ENCODE assay signal across 8 cellular contexts in genomic region chr17:1643999-1644492, GRCh38. TPM values are rescaled to one million over a fixed set of nuclear protein-coding genes. Genes with fewer than 3 reads are reported as not detected.
DNase-seq lines count a peak whose midpoint lies in the region; ATAC-seq and TF ChIP-seq lines count a peak whose summit lies in the region.

No MANE protein-coding gene starts in this region.

- no peaks in the 10 kb centered on the region for H3K36me3 Mint-ChIP-seq in CD8-positive, alpha-beta memory T cell
- H3K36me3 Mint-ChIP-seq in osteocyte (ENCODE audit: unreplicated experiment), result no peaks in the 10 kb centered on the region

- H3K27ac ChIP-seq in CD8-positive, alpha-beta memory T cell (ENCODE audit: low read depth, low read length), result no peak overlapping the region
- no peak overlapping the region for H3K27ac ChIP-seq in PC-3 (ENCODE audit: low read length)

- DNase-seq in CD8-positive, alpha-beta memory T cell, result no peak
- DNase-seq in PC-3, result no peak
- DNase-seq in epithelial cell of proximal tubule (ENCODE audit: low read depth), result no peak
- DNase-seq in osteocyte (ENCODE audit: extremely low spot score, unreplicated experiment), result no peak
- DNase-seq in NCI-H510A treated with DMSO at 0.1 percent for 48 hours (lab: John Stamatoyannopoulos, UW), result no peak
- DNase-seq in NCI-H1694 treated with DMSO at 0.1 percent for 48 hours (lab: John Stamatoyannopoulos, UW), result no peak
- no peak for DNase-seq in NCI-H2029 (lab: John Stamatoyannopoulos, UW)

- no peaks in the 10 kb centered on the region for H4K20me1 ChIP-seq in PC-3 (ENCODE audit: low read length)

- H2AFZ ChIP-seq in PC-3 (ENCODE audit: low read length), result peak overlapping the region; percentile 34; the same call in 1 of the 2 replicates

- H3K4me3 Mint-ChIP-seq in CD8-positive, alpha-beta memory T cell, result peak overlapping the region; percentile 80 to 87 (median 81)
- H3K4me3 Mint-ChIP-seq in osteocyte (ENCODE audit: unreplicated experiment), result peak overlapping the region; percentile 66

- H3K79me2 ChIP-seq in PC-3 (ENCODE audit: low read length), result no peaks in the 10 kb centered on the region

- H3F3A ChIP-seq in PC-3 (ENCODE audit: low read length, unreplicated experiment), result no peaks in the 10 kb centered on the region

- H3K27me3 Mint-ChIP-seq in CD8-positive, alpha-beta memory T cell, result no peaks in the 10 kb centered on the region
- no peaks in the 10 kb centered on the region for H3K27me3 Mint-ChIP-seq in osteocyte (ENCODE audit: unreplicated experiment)

- BruUV-seq in PC-3 (replicated peaks; lab: Mats Ljungman, UMichigan), result no TSS peak

- peak overlapping the region; percentile 45 for H3K4me3 ChIP-seq in CD8-positive, alpha-beta memory T cell (ENCODE audit: low read length)
- peak overlapping the region; percentile 66 for H3K4me3 ChIP-seq in PC-3 (ENCODE audit: low read length)
- H3K4me3 ChIP-seq in epithelial cell of proximal tubule (ENCODE audit: low read depth, low read length), result peak overlapping the region; percentile 52

- ATAC-seq in PC-3 (peak; percentile 7; the same call in 1 of the 2 replicates), HG02763 (IDR thresholded peaks at IDR 0.05; ENCODE audit: unreplicated experiment) (no peak)

- H3K9me3 Mint-ChIP-seq in CD8-positive, alpha-beta memory T cell, result no peaks in the 10 kb centered on the region
- H3K9me3 Mint-ChIP-seq in osteocyte (ENCODE audit: unreplicated experiment), result no peaks in the 10 kb centered on the region

- no peaks in the 10 kb centered on the region for H3K9me3 ChIP-seq in CD8-positive, alpha-beta memory T cell (ENCODE audit: low read length)
- no peaks in the 10 kb centered on the region for H3K9me3 ChIP-seq in PC-3 (ENCODE audit: low read length)

- H3K4me2 ChIP-seq in PC-3 (ENCODE audit: low read length), result peak overlapping the region; percentile 82

- no peaks in the 10 kb centered on the region for H3K27me3 ChIP-seq in CD8-positive, alpha-beta memory T cell (ENCODE audit: insufficient read depth, low read length, poor library complexity, severe bottlenecking)
- no peaks in the 10 kb centered on the region for H3K27me3 ChIP-seq in PC-3 (ENCODE audit: low read length)

- peak overlapping the region in 4 of 8 donors; percentile 42 to 77 (median 65) for H3K27ac Mint-ChIP-seq in CD8-positive, alpha-beta memory T cell
- H3K27ac Mint-ChIP-seq in osteocyte (ENCODE audit: unreplicated experiment), result no peak overlapping the region

- H3K4me1 Mint-ChIP-seq in CD8-positive, alpha-beta memory T cell, result peaks cover 9 to 28% (median 12%) of the 10 kb centered on the region in 3 donors
- H3K4me1 Mint-ChIP-seq in osteocyte (ENCODE audit: unreplicated experiment), result peaks cover 9% of the 10 kb centered on the region

- intact Hi-C loops in PC-3 (cut with micrococcal nuclease), result no loop called here

- H3K4me1 ChIP-seq in CD8-positive, alpha-beta memory T cell (ENCODE audit: insufficient read depth, low read length), result peaks cover 24% of the 10 kb centered on the region
- H3K4me1 ChIP-seq in PC-3 (ENCODE audit: insufficient read depth, low read length), result peaks cover 16% of the 10 kb centered on the region

- CTCF ChIA-PET in CD8-positive, alpha-beta memory T cell (lab: Charles Lee), result interaction anchor here (1.1 to 1.2 kb wide), 2 partner anchors 14 to 77 kb away, joined by 3 read pairs; no protein-coding TSS in a partner anchor
- CTCF ChIA-PET in PC-3 (lab: Charles Lee), result no interaction called here

- no peak overlapping the region for H3K9ac ChIP-seq in PC-3 (ENCODE audit: low read length)

- POLR2A ChIA-PET in CD8-positive, alpha-beta memory T cell (lab: Charles Lee), result interaction anchor here (0.8 kb wide), 1 partner anchor 12 kb away, joined by 3 read pairs; no protein-coding TSS in a partner anchor
- POLR2A ChIA-PET in PC-3 (lab: Charles Lee; ENCODE audit: unreplicated experiment), result no interaction called here

- H3K36me3 ChIP-seq in CD8-positive, alpha-beta memory T cell (ENCODE audit: insufficient read depth, low read length), result no peaks in the 10 kb centered on the region
- H3K36me3 ChIP-seq in PC-3 (ENCODE audit: low read depth, low read length), result no peaks in the 10 kb centered on the region

- TF ChIP-seq CTCF in PC-3 (conservative IDR thresholded peaks at IDR 0.05; ENCODE audit: low read depth, low read length) (no peak), epithelial cell of proximal tubule (conservative IDR thresholded peaks at IDR 0.05; ENCODE audit: low read depth, low read length) (no peak), osteocyte (IDR thresholded peaks at IDR 0.05) (no peak)

- no peaks in the 10 kb centered on the region for H3K9me2 ChIP-seq in PC-3 (replicated peaks; ENCODE audit: low read length)

RNA-seq across cellular contexts. Expression of gene SCARF1, which starts 1.5 kb away (rescaled TPM):
- under 1 TPM; 0.71 to 0.94 TPM for total RNA-seq in CD8-positive, alpha-beta memory T cell
- 0.39 TPM for polyA plus RNA-seq in CD8-positive, alpha-beta memory T cell
- total RNA-seq in PC-3 (2014; rRNA removed), result 0.73 and 0.81 TPM in 2 replicates
- 14.5 and 19.8 TPM in 2 replicates for total RNA-seq in epithelial cell of proximal tubule
- 0.21 and 0.64 TPM in 2 replicates for total RNA-seq in osteocyte

RNA-seq across cellular contexts. Expression of gene RILP, which starts 5.6 kb away (rescaled TPM):
- total RNA-seq in CD8-positive, alpha-beta memory T cell, result 1 to 10 TPM; 2.1 to 3.0 TPM
- 3.7 TPM for polyA plus RNA-seq in CD8-positive, alpha-beta memory T cell
- total RNA-seq in PC-3 (2014; rRNA removed), result 27.6 and 27.8 TPM in 2 replicates
- total RNA-seq in epithelial cell of proximal tubule, result 18.2 and 21.4 TPM in 2 replicates
- 1.2 and 2.6 TPM in 2 replicates for total RNA-seq in osteocyte

RNA-seq across cellular contexts. Expression of gene SLC43A2, which starts 15.4 kb away (rescaled TPM):
- total RNA-seq in CD8-positive, alpha-beta memory T cell, result 10 to 100 TPM in 1 of 2 experiments, 1 to 10 TPM in 1; 9.0 to 10.2 TPM
- 1.6 TPM for polyA plus RNA-seq in CD8-positive, alpha-beta memory T cell
- 6.2 and 17.1 TPM in 2 replicates for total RNA-seq in PC-3 (2014; rRNA removed)
- 2.3 and 12.9 TPM in 2 replicates for total RNA-seq in epithelial cell of proximal tubule
- total RNA-seq in osteocyte, result 4.7 and 7.3 TPM in 2 replicates

RNA-seq across cellular contexts. Expression of gene PRPF8, which starts 40.6 kb away (rescaled TPM):
- total RNA-seq in CD8-positive, alpha-beta memory T cell, result 100 to 1,000 TPM; 430 to 447 TPM
- polyA plus RNA-seq in CD8-positive, alpha-beta memory T cell, result 209 TPM
- total RNA-seq in PC-3 (2014; rRNA removed) (103 and 126 TPM in 2 replicates), epithelial cell of proximal tubule (119 and 161 TPM in 2 replicates), osteocyte (238 and 262 TPM in 2 replicates)
